9 cellular contexts compared by ENCODE assay signal in genomic region chrX:1451251-1451675, GRCh38. TPM values are rescaled to one million over a fixed set of nuclear protein-coding genes. Genes with fewer than 3 reads are reported as not detected.
DNase-seq lines count a peak whose midpoint lies in the region; ATAC-seq and TF ChIP-seq lines count a peak whose summit lies in the region.
"Had no signal": no experiment of that assay in that cellular context is flagged by ENCODE, and none has a peak within 500 bp of the region (broad histone marks: within the 10 kb centered on the region; RNA-seq: fewer than 3 reads in every experiment).

No MANE protein-coding gene starts in this region.

- H3K27me3 ChIP-seq in smooth muscle cell (ENCODE audit: low read depth) = no peaks in the 10 kb centered on the region

- ATAC-seq in GM19035 (IDR thresholded peaks at IDR 0.05; ENCODE audit: unreplicated experiment) (no peak), GM21447 (IDR thresholded peaks at IDR 0.05; ENCODE audit: unreplicated experiment) (no peak), GM18511 (IDR thresholded peaks at IDR 0.05; ENCODE audit: unreplicated experiment) (no peak)

- no peak overlapping the region for H3K9ac ChIP-seq in smooth muscle cell (ENCODE audit: low read depth)

- no peaks in the 10 kb centered on the region for H3K36me3 ChIP-seq in smooth muscle cell (ENCODE audit: low read depth)

- peak overlapping the region; percentile 96 for H3K4me3 ChIP-seq in fibroblast of pulmonary artery (replicated peaks; ENCODE audit: low read depth, low read length)
- H3K4me3 ChIP-seq in smooth muscle cell = peak overlapping the region; percentile 77

- DNase-seq in activated CD8-positive, alpha-beta memory T cell treated with anti-CD3 and anti-CD28 coated beads for 24 hours = peak; percentile 56
- DNase-seq in activated CD8-positive, alpha-beta memory T cell treated with anti-CD3 and anti-CD28 coated beads, Interleukin-2, amount 50 U/mL, for 48 hours = no peak
- DNase-seq in fibroblast of pulmonary artery (ENCODE audit: low read depth) = no peak
- DNase-seq in smooth muscle cell (lab: John Stamatoyannopoulos, UW; ENCODE audit: unreplicated experiment) = no peak
- DNase-seq: NCI-H2081 had no signal

- no peaks in the 10 kb centered on the region for H3K9me3 ChIP-seq in smooth muscle cell (replicated peaks; ENCODE audit: low read depth)

- H2AFZ ChIP-seq in smooth muscle cell (ENCODE audit: low read depth) = no peak overlapping the region

- no peaks in the 10 kb centered on the region for H3K4me1 ChIP-seq in smooth muscle cell (ENCODE audit: low read depth)

- peaks cover 3% of the 10 kb centered on the region for H3F3A ChIP-seq in smooth muscle cell (ENCODE audit: low read depth)

- no peaks in the 10 kb centered on the region for H4K20me1 ChIP-seq in smooth muscle cell (ENCODE audit: low read depth)

- no peak overlapping the region for H3K27ac Mint-ChIP-seq in T-helper 1 cell treated with Interleukin-12 subunit alpha and Interleukin-12 subunit beta and Interleukin-4 antibody, amounts not matched to agents 30 μg/mL and 1 μg/mL, for 36 hours

- H3K36me3 Mint-ChIP-seq in T-helper 1 cell treated with Interleukin-12 subunit alpha and Interleukin-12 subunit beta and Interleukin-4 antibody, amounts not matched to agents 30 μg/mL and 1 μg/mL, for 36 hours (ENCODE audit: low read depth) = peaks cover 34% of the 10 kb centered on the region

- H3K4me2 ChIP-seq in smooth muscle cell = peak overlapping the region; percentile 97

- no peaks in the 10 kb centered on the region for H3K27me3 Mint-ChIP-seq in T-helper 1 cell treated with Interleukin-12 subunit alpha and Interleukin-12 subunit beta and Interleukin-4 antibody, amounts not matched to agents 30 μg/mL and 1 μg/mL, for 36 hours (ENCODE audit: low read depth)

- peak overlapping the region; percentile 89 for H3K4me3 Mint-ChIP-seq in T-helper 1 cell treated with Interleukin-12 subunit alpha and Interleukin-12 subunit beta and Interleukin-4 antibody, amounts not matched to agents 30 μg/mL and 1 μg/mL, for 36 hours

- H3K4me1 Mint-ChIP-seq in T-helper 1 cell treated with Interleukin-12 subunit alpha and Interleukin-12 subunit beta and Interleukin-4 antibody, amounts not matched to agents 30 μg/mL and 1 μg/mL, for 36 hours (ENCODE audit: low read depth) = peaks cover 16% of the 10 kb centered on the region

- H3K79me2 ChIP-seq in smooth muscle cell (ENCODE audit: low read depth) = peaks cover 46% of the 10 kb centered on the region

- TF ChIP-seq CTCF in fibroblast of pulmonary artery (IDR thresholded peaks at IDR 0.05; ENCODE audit: low read length, missing control alignments) (no peak), smooth muscle cell (IDR thresholded peaks at IDR 0.05; ENCODE audit: borderline replicate concordance, insufficient read depth, poor library complexity, severe bottlenecking) (no peak)

- peaks cover 34% of the 10 kb centered on the region for H3K9me3 Mint-ChIP-seq in T-helper 1 cell treated with Interleukin-12 subunit alpha and Interleukin-12 subunit beta and Interleukin-4 antibody, amounts not matched to agents 30 μg/mL and 1 μg/mL, for 36 hours

- H3K27ac ChIP-seq in smooth muscle cell (ENCODE audit: low read depth) = no peak overlapping the region

- 91% methylated on average over 2 of the region's 6 CpGs for WGBS in smooth muscle cell (ENCODE audit: low lambda C conversion rate)

RNA-seq across cellular contexts. Expression of gene ASMTL, which starts 1.4 kb away (rescaled TPM):
- 18.9 and 20.0 TPM in 2 replicates for total RNA-seq in smooth muscle cell
- 40.9 and 50.5 TPM in 2 replicates for polyA plus RNA-seq in smooth muscle cell

RNA-seq across cellular contexts. Expression of gene SLC25A6, which starts 59.4 kb away (rescaled TPM):
- total RNA-seq in smooth muscle cell = 160 and 164 TPM in 2 replicates
- 261 and 288 TPM in 2 replicates for polyA plus RNA-seq in smooth muscle cell
